In the genomic region with DNA sequence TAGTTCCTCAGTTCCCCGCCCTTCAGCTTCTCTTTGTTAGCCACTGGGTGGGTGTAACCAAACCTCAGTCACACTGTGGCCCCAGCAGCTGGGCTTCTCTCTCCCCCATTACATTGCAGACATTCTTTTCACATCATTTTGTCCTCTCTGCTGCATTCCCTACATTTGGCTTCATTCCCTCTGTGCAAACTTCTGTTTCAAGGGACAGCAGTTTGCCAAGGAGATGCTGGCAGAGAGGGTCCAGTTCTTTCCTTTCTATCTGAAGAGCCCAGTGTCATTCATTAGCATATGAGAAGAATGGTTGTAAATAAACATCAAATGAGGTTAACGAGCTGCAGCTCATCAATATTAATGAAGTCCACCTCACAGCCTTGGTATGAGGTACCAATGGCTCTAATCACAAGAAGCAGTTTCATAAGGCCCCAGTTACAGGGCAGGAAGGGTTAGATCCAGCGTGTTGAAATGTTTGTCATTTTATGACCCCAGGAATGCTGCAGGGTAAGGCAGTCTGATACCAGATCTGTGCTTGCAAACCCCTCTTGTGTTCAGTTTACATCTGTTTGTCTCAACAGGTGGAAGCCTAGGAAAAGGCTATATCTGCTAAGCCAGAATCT, we compare ENCODE assay signal across 13 cellular contexts.
DNase-seq lines count a peak whose midpoint lies in the region; ATAC-seq and TF ChIP-seq lines count a peak whose summit lies in the region.
"Had no signal": no experiment of that assay in that cellular context is flagged by ENCODE, and none has a peak within 500 bp of the region (broad histone marks: within the 10 kb centered on the region; RNA-seq: fewer than 3 reads in every experiment).

No MANE protein-coding gene starts in this region.

- peak overlapping the region; percentile 73 for H3K27ac Mint-ChIP-seq in neural progenitor cell
- H3K27ac Mint-ChIP-seq in Calu3 (ENCODE audit: unreplicated experiment): no peak overlapping the region
- no peak overlapping the region for H3K27ac Mint-ChIP-seq in T-helper 17 cell
- H3K27ac Mint-ChIP-seq: activated CD4-positive, alpha-beta memory T cell treated with anti-CD3 and anti-CD28 coated beads for 36 hours; CD4-positive, alpha-beta memory T cell had no signal

- no peak for TF ChIP-seq CTCF in OCI-LY1 (IDR thresholded peaks at IDR 0.05; ENCODE audit: low read length)
- TF ChIP-seq CTCF in fibroblast of pulmonary artery (IDR thresholded peaks at IDR 0.05; ENCODE audit: low read length, missing control alignments): no peak
- TF ChIP-seq CTCF in neural progenitor cell (IDR thresholded peaks at IDR 0.05): no peak
- TF ChIP-seq CTCF in Calu3 (IDR thresholded peaks at IDR 0.05; ENCODE audit: unreplicated experiment): no peak

- intact Hi-C loops in Calu3 (cut with micrococcal nuclease; ENCODE audit: unreplicated experiment): no loop called here

- H3K9me3 ChIP-seq in OCI-LY1 (ENCODE audit: low read length) (no peaks in the 10 kb centered on the region), neural progenitor cell (ENCODE audit: low read depth) (no peaks in the 10 kb centered on the region), T-helper 17 cell (ENCODE audit: control insufficient read depth, low read length, poor library complexity, severe bottlenecking) (no peaks in the 10 kb centered on the region)
- H3K9me3 ChIP-seq: thyroid gland had no signal

- no peak overlapping the region for H3K4me3 ChIP-seq in OCI-LY1 (ENCODE audit: low read depth, low read length, poor library complexity, severe bottlenecking)
- no peak overlapping the region for H3K4me3 ChIP-seq in fibroblast of pulmonary artery (replicated peaks; ENCODE audit: low read depth, low read length)
- peak overlapping the region; percentile 14 for H3K4me3 ChIP-seq in neural progenitor cell
- H3K4me3 ChIP-seq: thyroid gland had no signal

- H3F3A ChIP-seq in OCI-LY1 (ENCODE audit: insufficient read depth, low read length) (no peaks in the 10 kb centered on the region), neural progenitor cell (ENCODE audit: low read depth) (peaks cover 44% of the 10 kb centered on the region)

- H3K36me3 Mint-ChIP-seq in neural progenitor cell: no peaks in the 10 kb centered on the region
- H3K36me3 Mint-ChIP-seq in Calu3 (ENCODE audit: insufficient read depth, unreplicated experiment): no peaks in the 10 kb centered on the region
- no peaks in the 10 kb centered on the region for H3K36me3 Mint-ChIP-seq in T-helper 17 cell (ENCODE audit: low read depth)
- H3K36me3 Mint-ChIP-seq: activated CD4-positive, alpha-beta memory T cell treated with anti-CD3 and anti-CD28 coated beads for 36 hours; CD4-positive, alpha-beta memory T cell had no signal

- H3K27me3 Mint-ChIP-seq in neural progenitor cell (ENCODE audit: insufficient read depth, low read depth) (no peaks in the 10 kb centered on the region), Calu3 (ENCODE audit: unreplicated experiment) (no peaks in the 10 kb centered on the region), T-helper 17 cell (no peaks in the 10 kb centered on the region)
- H3K27me3 Mint-ChIP-seq: activated CD4-positive, alpha-beta memory T cell treated with anti-CD3 and anti-CD28 coated beads for 36 hours; CD4-positive, alpha-beta memory T cell had no signal

- H3K9me3 Mint-ChIP-seq in neural progenitor cell (no peaks in the 10 kb centered on the region), Calu3 (ENCODE audit: low read depth, unreplicated experiment) (no peaks in the 10 kb centered on the region)
- H3K9me3 Mint-ChIP-seq: activated CD4-positive, alpha-beta memory T cell treated with anti-CD3 and anti-CD28 coated beads for 36 hours; CD4-positive, alpha-beta memory T cell had no signal

- H3K4me1 ChIP-seq in OCI-LY1 (ENCODE audit: insufficient read depth, low read length, severe bottlenecking) (peaks cover 63% of the 10 kb centered on the region), neural progenitor cell (peaks cover 68% of the 10 kb centered on the region)

- H3K36me3 ChIP-seq in OCI-LY1 (ENCODE audit: insufficient read depth, low read length) (no peaks in the 10 kb centered on the region), neural progenitor cell (no peaks in the 10 kb centered on the region)
- H3K36me3 ChIP-seq: thyroid gland had no signal

- H3K9ac ChIP-seq in OCI-LY1 (ENCODE audit: low read length) (no peak overlapping the region; the same call in 1 of the 2 replicates), neural progenitor cell (no peak overlapping the region)

- H3K27me3 ChIP-seq in OCI-LY1 (ENCODE audit: insufficient read depth, low read length) (no peaks in the 10 kb centered on the region), neural progenitor cell (no peaks in the 10 kb centered on the region)
- H3K27me3 ChIP-seq: thyroid gland had no signal

- no peak overlapping the region; the same call in 1 of the 2 replicates for H3K4me2 ChIP-seq in OCI-LY1 (ENCODE audit: low read length)
- H3K4me2 ChIP-seq in neural progenitor cell: peak overlapping the region; percentile 69

- H4K20me1 ChIP-seq in OCI-LY1 (ENCODE audit: insufficient read depth, low read length): no peaks in the 10 kb centered on the region
- no peaks in the 10 kb centered on the region for H4K20me1 ChIP-seq in neural progenitor cell (ENCODE audit: low read depth)

- H3K27ac ChIP-seq in OCI-LY1 (ENCODE audit: low read depth, low read length, poor library complexity, severe bottlenecking): peak overlapping the region; percentile 99
- H3K27ac ChIP-seq in neural progenitor cell: peak overlapping the region; percentile 69
- H3K27ac ChIP-seq: thyroid gland had no signal

- H2AFZ ChIP-seq in OCI-LY1 (ENCODE audit: low read length): no peak overlapping the region
- H2AFZ ChIP-seq in neural progenitor cell (replicated peaks): no peak overlapping the region

- H3K4me1 Mint-ChIP-seq in neural progenitor cell: peaks cover 74% of the 10 kb centered on the region
- H3K4me1 Mint-ChIP-seq in Calu3 (ENCODE audit: low read depth, unreplicated experiment): peaks cover 16% of the 10 kb centered on the region
- no peaks in the 10 kb centered on the region for H3K4me1 Mint-ChIP-seq in T-helper 17 cell

- BruUV-seq in Calu3 (replicated peaks; lab: Mats Ljungman, UMichigan): no TSS peak

- CTCF ChIA-PET in Calu3 (lab: Charles Lee): no interaction called here

- no peaks in the 10 kb centered on the region for H3K9me2 ChIP-seq in OCI-LY1 (ENCODE audit: low read depth, low read length)

- DNase-seq in EH (ENCODE audit: low read depth): peak; percentile 81
- peak; percentile 47 for DNase-seq in fibroblast of pulmonary artery (ENCODE audit: low read depth)
- peak; percentile 54 for DNase-seq in neural progenitor cell (ENCODE audit: low spot score)
- DNase-seq in Calu3: no peak
- no peak for DNase-seq in A172 (ENCODE audit: low spot score)
- no peak for DNase-seq in T-helper 17 cell
- no peak for DNase-seq in UCSD-AML1 (lab: John Stamatoyannopoulos, UW; ENCODE audit: unreplicated experiment)
- DNase-seq: activated CD4-positive, alpha-beta memory T cell treated with anti-CD3 and anti-CD28 coated beads for 36 hours; CD4-positive, alpha-beta memory T cell; MV-4-11; NCI-H774; thyroid gland had no signal

- no peak for ATAC-seq in T-helper 17 cell

- H3K4me3 Mint-ChIP-seq in neural progenitor cell: peak overlapping the region; percentile 2
- no peak overlapping the region for H3K4me3 Mint-ChIP-seq in Calu3 (ENCODE audit: low read depth, unreplicated experiment)
- no peak overlapping the region for H3K4me3 Mint-ChIP-seq in T-helper 17 cell
- H3K4me3 Mint-ChIP-seq: activated CD4-positive, alpha-beta memory T cell treated with anti-CD3 and anti-CD28 coated beads for 36 hours; CD4-positive, alpha-beta memory T cell had no signal

- no peaks in the 10 kb centered on the region for H3K79me2 ChIP-seq in OCI-LY1 (ENCODE audit: insufficient read depth, low read length)
- no peaks in the 10 kb centered on the region for H3K79me2 ChIP-seq in neural progenitor cell (ENCODE audit: low read depth)

Comparison
In these comparisons a context has a peak if more than half of its experiments do, and no peak if none do; other contexts are left out.
1. DNase-seq: peak in EH (single experiment), fibroblast of pulmonary artery (single experiment) and neural progenitor cell (single experiment); none in Calu3 (single experiment), A172 (single experiment), T-helper 17 cell (0 of 3) and UCSD-AML1 (single experiment).